Comparison of ENCODE assay signal across 8 cellular contexts in the genomic region with DNA sequence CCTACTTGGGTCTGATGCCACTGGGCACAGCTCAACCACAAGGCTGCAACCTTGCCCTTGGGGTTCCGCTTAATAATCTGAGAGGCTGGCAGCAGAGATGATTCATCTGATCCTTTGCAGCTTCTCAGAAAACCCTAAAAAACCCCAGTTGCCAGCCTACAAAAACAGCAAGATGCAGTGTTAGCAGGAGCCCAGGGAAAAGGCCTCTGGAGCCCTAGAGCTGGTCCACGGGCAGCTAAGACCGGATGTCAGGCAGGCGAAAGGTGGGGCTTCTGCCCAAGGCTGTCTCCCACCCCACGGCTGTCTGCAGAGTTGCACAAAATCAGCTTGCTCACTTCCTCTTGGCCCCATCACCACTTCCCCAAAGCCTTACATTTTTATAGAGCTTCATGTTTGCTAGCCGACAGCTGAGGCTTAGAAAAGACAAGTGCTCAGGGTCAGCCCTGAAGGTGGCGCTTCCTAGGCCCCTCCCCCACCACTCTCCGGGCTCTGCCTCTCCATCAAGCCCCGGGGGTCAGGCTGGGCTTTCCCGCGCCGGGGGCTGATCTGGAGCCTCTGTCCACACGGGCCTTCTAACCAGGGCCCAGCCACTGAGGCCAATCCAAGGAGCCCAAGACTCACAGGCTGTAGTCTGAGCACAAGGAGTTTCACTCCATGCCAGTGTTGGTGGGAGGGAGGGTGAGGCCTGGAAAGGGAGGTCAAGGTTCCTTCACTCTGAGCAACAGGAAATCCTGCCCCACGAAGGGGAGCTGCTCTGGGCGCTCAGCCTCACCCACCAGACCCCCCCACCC. TPM values are rescaled to one million over a fixed set of nuclear protein-coding genes. Genes with fewer than 3 reads are reported as not detected.
DNase-seq lines count a peak whose midpoint lies in the region; ATAC-seq and TF ChIP-seq lines count a peak whose summit lies in the region.

No MANE protein-coding gene starts in this region.

- H3K9me3 ChIP-seq in mesodermal cell (ENCODE audit: control insufficient read depth, low read length): no peaks in the 10 kb centered on the region

- H3K27ac Mint-ChIP-seq in activated CD4-positive, alpha-beta T cell treated with anti-CD3 and anti-CD28 coated beads, Interleukin-2, amount 10 ng/mL, durations not matched to agents 24 days and 14 days: peak overlapping the region; percentile 94
- H3K27ac Mint-ChIP-seq in effector memory CD8-positive, alpha-beta T cell: peak overlapping the region; percentile 92 to 93

- peak overlapping the region; percentile 90 for H3K27ac ChIP-seq in mesodermal cell (ENCODE audit: low read depth, low read length, severe bottlenecking)

- peak overlapping the region; percentile 79 for H3K4me3 Mint-ChIP-seq in activated CD4-positive, alpha-beta T cell treated with anti-CD3 and anti-CD28 coated beads, Interleukin-2, amount 10 ng/mL, durations not matched to agents 24 days and 14 days
- peak overlapping the region; percentile 80 to 81 for H3K4me3 Mint-ChIP-seq in effector memory CD8-positive, alpha-beta T cell

- ATAC-seq in HG02588 (IDR thresholded peaks at IDR 0.05; ENCODE audit: unreplicated experiment): peak; percentile 41
- peak; percentile 70 for ATAC-seq in effector memory CD8-positive, alpha-beta T cell (replicated peaks)

- peaks cover 17% of the 10 kb centered on the region for H3K4me1 ChIP-seq in mesodermal cell (ENCODE audit: control insufficient read depth, insufficient read depth, low read length, poor library complexity, severe bottlenecking)

- no peaks in the 10 kb centered on the region for H3K9me3 Mint-ChIP-seq in activated CD4-positive, alpha-beta T cell treated with anti-CD3 and anti-CD28 coated beads, Interleukin-2, amount 10 ng/mL, durations not matched to agents 24 days and 14 days
- H3K9me3 Mint-ChIP-seq in effector memory CD8-positive, alpha-beta T cell: no peaks in the 10 kb centered on the region

- WGBS in mesodermal cell (ENCODE audit: insufficient coverage in 2 of 2), 2 experiments: 25 to 31% methylated on average over 10 to 13 of the region's 15 CpGs

- H3K4me3 ChIP-seq in mesodermal cell (ENCODE audit: extremely low read depth, insufficient read depth, low read length, poor library complexity, severe bottlenecking): peak overlapping the region; percentile 26

- intact Hi-C loops in activated CD4-positive, alpha-beta T cell treated with anti-CD3 and anti-CD28 coated beads, Interleukin-2, amount 10 ng/mL, durations not matched to agents 24 days and 14 days (cut with micrococcal nuclease): loop anchor here (1.0 to 2.0 kb wide), 8 partner anchors 9 to 248 kb away; a partner anchor contains a TSS

- no peaks in the 10 kb centered on the region for H3K36me3 ChIP-seq in mesodermal cell (ENCODE audit: control insufficient read depth, insufficient read depth, low read length)

- H3K4me1 Mint-ChIP-seq in activated CD4-positive, alpha-beta T cell treated with anti-CD3 and anti-CD28 coated beads, Interleukin-2, amount 10 ng/mL, durations not matched to agents 24 days and 14 days: peaks cover 66% of the 10 kb centered on the region
- H3K4me1 Mint-ChIP-seq in effector memory CD8-positive, alpha-beta T cell (ENCODE audit: low read depth in 2 of 2): peaks cover 34 to 41% of the 10 kb centered on the region in 2 donors

- peak; percentile 42; the same call in 2 of the 3 replicates for TF ChIP-seq CTCF in GM12872 (IDR thresholded peaks at IDR 0.05; ENCODE audit: insufficient read depth, low read depth, low read length)

- no peaks in the 10 kb centered on the region for H3K27me3 Mint-ChIP-seq in activated CD4-positive, alpha-beta T cell treated with anti-CD3 and anti-CD28 coated beads, Interleukin-2, amount 10 ng/mL, durations not matched to agents 24 days and 14 days
- no peaks in the 10 kb centered on the region for H3K27me3 Mint-ChIP-seq in effector memory CD8-positive, alpha-beta T cell

- H3K36me3 Mint-ChIP-seq in activated CD4-positive, alpha-beta T cell treated with anti-CD3 and anti-CD28 coated beads, Interleukin-2, amount 10 ng/mL, durations not matched to agents 24 days and 14 days (ENCODE audit: low read depth): no peaks in the 10 kb centered on the region
- no peaks in the 10 kb centered on the region for H3K36me3 Mint-ChIP-seq in effector memory CD8-positive, alpha-beta T cell (ENCODE audit: insufficient read depth)

- DNase-seq in NCI-H146 (lab: John Stamatoyannopoulos, UW) (peak; percentile 67), NCI-H2081 treated with DMSO at 0.1 percent for 48 hours (lab: John Stamatoyannopoulos, UW) (no peak)
- peak; percentile 88 for DNase-seq in activated CD4-positive, alpha-beta T cell treated with anti-CD3 and anti-CD28 coated beads, Interleukin-2, amount 10 ng/mL, durations not matched to agents 24 days and 14 days
- DNase-seq in effector memory CD8-positive, alpha-beta T cell: peak; percentile 49 to 54 (median 50)
- DNase-seq in stimulated activated CD8-positive, alpha-beta memory T cell treated with anti-CD3 and anti-CD28 coated beads, Interleukin-4, amount 100 ng/mL, for 4 hours (ENCODE audit: low read depth in 2 of 2, low spot score in 1 of 2): peak; percentile 29 to 54

RNA-seq across cellular contexts. Expression of a gene that starts 4.2 kb away (rescaled TPM):
- total RNA-seq in activated CD4-positive, alpha-beta T cell treated with anti-CD3 and anti-CD28 coated beads, Interleukin-2, amount 10 ng/mL, durations not matched to agents 24 days and 14 days: not detected in 2 replicates
- not detected for polyA plus RNA-seq in mesodermal cell (2013, experiment 1 of 2)
- not detected for polyA plus RNA-seq in mesodermal cell (2013, experiment 2 of 2)

RNA-seq across cellular contexts. Expression of a gene that starts 4.2 kb away (rescaled TPM):
- total RNA-seq in activated CD4-positive, alpha-beta T cell treated with anti-CD3 and anti-CD28 coated beads, Interleukin-2, amount 10 ng/mL, durations not matched to agents 24 days and 14 days: not detected in 2 replicates
- polyA plus RNA-seq in mesodermal cell (2013, experiment 1 of 2): not detected
- not detected for polyA plus RNA-seq in mesodermal cell (2013, experiment 2 of 2)

RNA-seq across cellular contexts. Expression of a gene that starts 33.8 kb away (rescaled TPM):
- 2.1 and 2.7 TPM in 2 replicates for total RNA-seq in activated CD4-positive, alpha-beta T cell treated with anti-CD3 and anti-CD28 coated beads, Interleukin-2, amount 10 ng/mL, durations not matched to agents 24 days and 14 days
- polyA plus RNA-seq in mesodermal cell (2013, experiment 1 of 2): 0.96 TPM
- polyA plus RNA-seq in mesodermal cell (2013, experiment 2 of 2): 0.71 TPM

RNA-seq across cellular contexts. Expression of a gene that starts 58.3 kb away (rescaled TPM):
- 308 and 325 TPM in 2 replicates for total RNA-seq in activated CD4-positive, alpha-beta T cell treated with anti-CD3 and anti-CD28 coated beads, Interleukin-2, amount 10 ng/mL, durations not matched to agents 24 days and 14 days
- 388 TPM for polyA plus RNA-seq in mesodermal cell (2013, experiment 1 of 2)
- polyA plus RNA-seq in mesodermal cell (2013, experiment 2 of 2): 388 TPM

RNA-seq across cellular contexts. Expression of a gene that starts 58.5 kb away (rescaled TPM):
- 60.9 and 65.0 TPM in 2 replicates for total RNA-seq in activated CD4-positive, alpha-beta T cell treated with anti-CD3 and anti-CD28 coated beads, Interleukin-2, amount 10 ng/mL, durations not matched to agents 24 days and 14 days
- polyA plus RNA-seq in mesodermal cell (2013, experiment 1 of 2): 52.0 TPM
- polyA plus RNA-seq in mesodermal cell (2013, experiment 2 of 2): 45.4 TPM
